ENCODE assay signal across 10 cellular contexts in genomic region chr9:96048116-96048953, GRCh38.
DNase-seq lines count a peak whose midpoint lies in the region; ATAC-seq and TF ChIP-seq lines count a peak whose summit lies in the region.
"Had no signal": no experiment of that assay in that cellular context is flagged by ENCODE, and none has a peak within 500 bp of the region (broad histone marks: within the 10 kb centered on the region; RNA-seq: fewer than 3 reads in every experiment).

No MANE protein-coding gene starts in this region.

- peak overlapping the region; percentile 35 for H3K4me3 Mint-ChIP-seq in activated CD4-positive, alpha-beta T cell treated with anti-CD3 and anti-CD28 coated beads, Interleukin-2, amount 10 ng/mL, durations not matched to agents 24 days and 14 days
- H3K4me3 Mint-ChIP-seq: memory B cell had no signal

- no peak for TF ChIP-seq CTCF in epithelial cell of proximal tubule (conservative IDR thresholded peaks at IDR 0.05; ENCODE audit: low read depth, low read length)

- H3K9me3 Mint-ChIP-seq in activated CD4-positive, alpha-beta T cell treated with anti-CD3 and anti-CD28 coated beads, Interleukin-2, amount 10 ng/mL, durations not matched to agents 24 days and 14 days: no peaks in the 10 kb centered on the region

- H3K27ac ChIP-seq in muscle layer of duodenum (ENCODE audit: low read length): peak overlapping the region; percentile 43
- peak overlapping the region; percentile 39 for H3K27ac ChIP-seq in thymus (ENCODE audit: low read depth)

- H3K4me1 ChIP-seq in muscle layer of duodenum (ENCODE audit: control insufficient read depth in 1 of 2, insufficient read depth in 2 of 2, low read length in 2 of 2) (peaks cover 0 to 8% of the 10 kb centered on the region in 2 donors), thymus (ENCODE audit: control insufficient read depth, insufficient read depth, low read length) (no peaks in the 10 kb centered on the region)

- intact Hi-C loops in activated CD4-positive, alpha-beta T cell treated with anti-CD3 and anti-CD28 coated beads, Interleukin-2, amount 10 ng/mL, durations not matched to agents 24 days and 14 days (cut with micrococcal nuclease): loop anchor here (1.0 kb wide), 1 partner anchor 32 kb away; no protein-coding TSS in a partner anchor

- H3K4me1 Mint-ChIP-seq in activated CD4-positive, alpha-beta T cell treated with anti-CD3 and anti-CD28 coated beads, Interleukin-2, amount 10 ng/mL, durations not matched to agents 24 days and 14 days: peaks cover 3% of the 10 kb centered on the region
- H3K4me1 Mint-ChIP-seq: memory B cell had no signal

- H3K36me3 ChIP-seq in muscle layer of duodenum (ENCODE audit: control insufficient read depth in 1 of 2, insufficient read depth in 2 of 2, low read length in 2 of 2) (no peaks in the 10 kb centered on the region), thymus (ENCODE audit: control insufficient read depth, insufficient read depth) (no peaks in the 10 kb centered on the region)

- H3K27me3 Mint-ChIP-seq in activated CD4-positive, alpha-beta T cell treated with anti-CD3 and anti-CD28 coated beads, Interleukin-2, amount 10 ng/mL, durations not matched to agents 24 days and 14 days: peaks cover 3% of the 10 kb centered on the region

- no peak for ATAC-seq in GM18520 (IDR thresholded peaks at IDR 0.05; ENCODE audit: unreplicated experiment)
- no peak for ATAC-seq in GM21529 (IDR thresholded peaks at IDR 0.05; ENCODE audit: unreplicated experiment)
- ATAC-seq in GM19023 (IDR thresholded peaks at IDR 0.05; ENCODE audit: unreplicated experiment): no peak

- DNase-seq in activated CD4-positive, alpha-beta T cell treated with anti-CD3 and anti-CD28 coated beads, Interleukin-2, amount 10 ng/mL, durations not matched to agents 24 days and 14 days: no peak
- DNase-seq in activated CD4-positive, alpha-beta T cell treated with anti-CD3 and anti-CD28 coated beads for 4 hours: no peak
- peak; percentile 19 for DNase-seq in epithelial cell of proximal tubule (ENCODE audit: low read depth)
- DNase-seq: NCI-H1105 treated with DMSO at 0.1 percent for 48 hours had no signal

- peak overlapping the region; percentile 87 for H3K27ac Mint-ChIP-seq in activated CD4-positive, alpha-beta T cell treated with anti-CD3 and anti-CD28 coated beads, Interleukin-2, amount 10 ng/mL, durations not matched to agents 24 days and 14 days
- H3K27ac Mint-ChIP-seq: memory B cell had no signal

- H3K4me3 ChIP-seq in epithelial cell of proximal tubule (ENCODE audit: low read depth, low read length) (no peak overlapping the region), muscle layer of duodenum (ENCODE audit: low read depth in 1 of 2, low read length in 2 of 2) (peak overlapping the region in 1 of 2 donors; percentile 19), thymus (ENCODE audit: low read length) (no peak overlapping the region)

- H3K27me3 ChIP-seq in muscle layer of duodenum (ENCODE audit: low read depth, low read length): no peaks in the 10 kb centered on the region
- no peaks in the 10 kb centered on the region for H3K27me3 ChIP-seq in thymus (ENCODE audit: control insufficient read depth, insufficient read depth)

- WGBS in thymus: 58% methylated on average over 24 of the region's 24 CpGs

- no peaks in the 10 kb centered on the region for H3K36me3 Mint-ChIP-seq in activated CD4-positive, alpha-beta T cell treated with anti-CD3 and anti-CD28 coated beads, Interleukin-2, amount 10 ng/mL, durations not matched to agents 24 days and 14 days (ENCODE audit: low read depth)

- H3K9me3 ChIP-seq in muscle layer of duodenum (ENCODE audit: control insufficient read depth in 1 of 2, low read length in 2 of 2): no peaks in the 10 kb centered on the region
- no peaks in the 10 kb centered on the region for H3K9me3 ChIP-seq in thymus (ENCODE audit: control insufficient read depth)
